In genomic region chr17:17999364-18000007, GRCh38 we compare ENCODE assay signal across 1 cellular context.
TF ChIP-seq lines count a peak whose summit lies in the region.

No MANE protein-coding gene starts in this region.

TF ChIP-seq in HepG2, 621 proteins besides CTCF, POLR2A, EP300 and RAD21 (continued from another document):
- TF ChIP-seq KIAA2018 (CRISPR knock-in tag; IDR thresholded peaks at IDR 0.05; ENCODE audit: borderline replicate concordance) (no peak), ZNF318 (CRISPR knock-in tag; IDR thresholded peaks at IDR 0.05) (no peak), ZNF432 (CRISPR knock-in tag; IDR thresholded peaks at IDR 0.05; ENCODE audit: borderline replicate concordance) (no peak), NCOA5 (CRISPR knock-in tag; IDR thresholded peaks at IDR 0.05) (no peak), ZMYM3 (CRISPR knock-in tag; IDR thresholded peaks at IDR 0.05) (0 out of 2 replicates have a peak, but pooled peaks have one; percentile 18), ZNF687 (CRISPR knock-in tag; IDR thresholded peaks at IDR 0.05) (0 out of 2 replicates have a peak, but pooled peaks have one; percentile 16), RARG (CRISPR knock-in tag; IDR thresholded peaks at IDR 0.05; ENCODE audit: low read depth) (no peak), MED13 (CRISPR knock-in tag; IDR thresholded peaks at IDR 0.05) (no peak), SKI (IDR thresholded peaks at IDR 0.05; ENCODE audit: partially characterized antibody) (no peak), ZBTB4 (CRISPR knock-in tag; IDR thresholded peaks at IDR 0.05; ENCODE audit: borderline replicate concordance) (no peak), SMAD3 (CRISPR knock-in tag; IDR thresholded peaks at IDR 0.05) (no peak), GPN1 (CRISPR knock-in tag; IDR thresholded peaks at IDR 0.05; ENCODE audit: borderline replicate concordance) (no peak), ZNF570 (CRISPR knock-in tag; IDR thresholded peaks at IDR 0.05; ENCODE audit: borderline replicate concordance) (no peak), ZNF331 (CRISPR knock-in tag; IDR thresholded peaks at IDR 0.05) (no peak), ZNF251 (CRISPR knock-in tag; IDR thresholded peaks at IDR 0.05) (no peak), KLF9 (CRISPR knock-in tag; IDR thresholded peaks at IDR 0.05; ENCODE audit: low read depth) (no peak), NR2F2 (IDR thresholded peaks at IDR 0.05; ENCODE audit: borderline replicate concordance, low read depth) (no peak), FOSL1 (CRISPR knock-in tag; IDR thresholded peaks at IDR 0.05; ENCODE audit: borderline replicate concordance) (no peak), TBX2 (CRISPR knock-in tag; IDR thresholded peaks at IDR 0.05; ENCODE audit: borderline replicate concordance) (0 out of 2 replicates have a peak, but pooled peaks have one; percentile 25), ERF (CRISPR knock-in tag; IDR thresholded peaks at IDR 0.05) (no peak), ZNF768 (CRISPR knock-in tag; IDR thresholded peaks at IDR 0.05) (peak; percentile 10; the same call in 1 of the 2 replicates), SRSF1 (optimal IDR thresholded peaks at IDR 0.05; ENCODE audit: low read depth, low read length) (no peak), ZNF775 (CRISPR knock-in tag; IDR thresholded peaks at IDR 0.05; ENCODE audit: borderline replicate concordance) (no peak), ZIK1 (CRISPR knock-in tag; IDR thresholded peaks at IDR 0.05; ENCODE audit: borderline replicate concordance, low read depth) (no peak), MAF1 (CRISPR knock-in tag; IDR thresholded peaks at IDR 0.05; ENCODE audit: borderline replicate concordance) (no peak), GATA4 (IDR thresholded peaks at IDR 0.05; ENCODE audit: borderline replicate concordance, low read depth) (no peak), BHLHE40 (IDR thresholded peaks at IDR 0.05; ENCODE audit: low read length) (peak; percentile 81)
